In genomic region chr18:37246779-37247340, GRCh38 we compare ENCODE assay signal across 1 cellular context.
TF ChIP-seq lines count a peak whose summit lies in the region.

No MANE protein-coding gene starts in this region.

TF ChIP-seq in IMR-90, 13 proteins besides CTCF, POLR2A, EP300 and RAD21 (continued from another document):
- TF ChIP-seq ELK1 (IDR thresholded peaks at IDR 0.05; ENCODE audit: borderline replicate concordance, low read depth, low read length): no peak
- no peak for TF ChIP-seq MAZ (IDR thresholded peaks at IDR 0.05; ENCODE audit: borderline replicate concordance, low read depth, low read length)
- no peak for TF ChIP-seq RCOR1 (IDR thresholded peaks at IDR 0.05; ENCODE audit: insufficient replicate concordance, low read length)
- no peak for TF ChIP-seq MAFK (IDR thresholded peaks at IDR 0.05; ENCODE audit: low read depth, low read length)
- TF ChIP-seq CHD1 (IDR thresholded peaks at IDR 0.05; ENCODE audit: low read depth, low read length): no peak
- TF ChIP-seq FOS (IDR thresholded peaks at IDR 0.05; ENCODE audit: low read depth, low read length): no peak
- no peak for TF ChIP-seq MXI1 (IDR thresholded peaks at IDR 0.05; ENCODE audit: borderline replicate concordance, low read depth, low read length)
- TF ChIP-seq CEBPB (IDR thresholded peaks at IDR 0.05; ENCODE audit: low read depth, low read length): no peak
